8 cellular contexts compared by ENCODE assay signal in the genomic region with DNA sequence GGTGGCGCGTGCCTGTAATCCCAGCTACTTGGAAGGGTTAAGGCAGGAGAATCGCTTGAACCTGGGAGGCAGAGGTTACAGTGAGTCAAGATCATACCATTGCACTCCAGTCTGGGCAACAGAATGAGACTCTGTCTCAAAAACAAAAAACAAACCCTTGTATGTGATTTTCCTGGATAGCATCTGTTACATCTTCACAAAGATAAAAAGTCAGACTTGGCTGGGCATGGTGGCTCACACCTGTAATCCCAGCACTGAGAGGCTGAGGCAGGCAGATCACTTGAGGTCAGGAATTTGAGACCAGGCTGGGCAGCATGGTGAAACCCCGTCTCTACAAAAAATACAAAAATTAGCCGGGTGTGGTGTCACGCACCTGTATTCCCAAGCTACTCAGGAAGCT. TPM values are rescaled to one million over a fixed set of nuclear protein-coding genes. Genes with fewer than 3 reads are reported as not detected.
DNase-seq lines count a peak whose midpoint lies in the region; ATAC-seq and TF ChIP-seq lines count a peak whose summit lies in the region.
"Not testable (repeated sequence)": the region's sequence is repeated elsewhere in the genome, so short reads cannot be mapped to it uniquely, and the experiment has no call there.

No MANE protein-coding gene starts in this region.

- H3K36me3 Mint-ChIP-seq in activated CD8-positive, alpha-beta memory T cell treated with anti-CD3 and anti-CD28 coated beads, Interleukin-2, amount 10 ng/mL, durations not matched to agents 7 days and 5 days: peaks cover 63% of the 10 kb centered on the region
- H3K36me3 Mint-ChIP-seq in MCF 10A (ENCODE audit: insufficient read depth, unreplicated experiment): peaks cover 94% of the 10 kb centered on the region

- H3K4me2 ChIP-seq in BLaER1 treated with 17β-estradiol and CSF1 and Interleukin-3, amounts not matched to agents 10 nM and 100 nM: peak overlapping the region in 9 of 11 experiments; percentile 2 to 98 (median 96); a peak in 12 of 22 replicates

- peaks cover 0 to 100% (median 90%) of the 10 kb centered on the region in 11 experiments; a peak in 19 of 22 replicates for H4K20me1 ChIP-seq in BLaER1 treated with 17β-estradiol and CSF1 and Interleukin-3, amounts not matched to agents 10 nM and 100 nM

- ATAC-seq in RWPE2 (ENCODE audit: low read depth); activated CD8-positive, alpha-beta memory T cell treated with anti-CD3 and anti-CD28 coated beads, Interleukin-2, amount 10 ng/mL, durations not matched to agents 7 days and 5 days; lower lobe of right lung; upper lobe of right lung: not testable (repeated sequence)

- not testable (repeated sequence) for TF ChIP-seq CTCF in RWPE2 (IDR thresholded peaks at IDR 0.05; ENCODE audit: poor library complexity, severe bottlenecking); MCF 10A (IDR thresholded peaks at IDR 0.05; ENCODE audit: unreplicated experiment); left ventricle myocardium inferior (IDR thresholded peaks at IDR 0.05; ENCODE audit: borderline replicate concordance); lower lobe of right lung (IDR thresholded peaks at IDR 0.05); upper lobe of right lung (IDR thresholded peaks at IDR 0.05)

- CTCF ChIA-PET in activated CD8-positive, alpha-beta memory T cell treated with anti-CD3 and anti-CD28 coated beads, Interleukin-2, amount 10 ng/mL, durations not matched to agents 7 days and 5 days (lab: Charles Lee): interaction anchor here (3.1 to 4.9 kb wide), 3 partner anchors 29 to 161 kb away, joined by 10 to 24 read pairs (median 11); no protein-coding TSS in a partner anchor
- CTCF ChIA-PET in MCF 10A (lab: Yijun Ruan, JAX): interaction anchor here (0.8 to 2.6 kb wide), 3 partner anchors 29 to 62 kb away, joined by 3 to 11 read pairs (median 3); no protein-coding TSS in a partner anchor

- H3K27me3 Mint-ChIP-seq in activated CD8-positive, alpha-beta memory T cell treated with anti-CD3 and anti-CD28 coated beads, Interleukin-2, amount 10 ng/mL, durations not matched to agents 7 days and 5 days; MCF 10A (ENCODE audit: insufficient read depth, unreplicated experiment): not testable (repeated sequence)

- H3K4me3 Mint-ChIP-seq in activated CD8-positive, alpha-beta memory T cell treated with anti-CD3 and anti-CD28 coated beads, Interleukin-2, amount 10 ng/mL, durations not matched to agents 7 days and 5 days; MCF 10A (ENCODE audit: unreplicated experiment): not testable (repeated sequence)

- not testable (repeated sequence) for H3K4me3 ChIP-seq in BLaER1 treated with 17β-estradiol and CSF1 and Interleukin-3, amounts not matched to agents 10 nM and 100 nM; RWPE2 (ENCODE audit: severe bottlenecking); left ventricle myocardium inferior; lower lobe of right lung; skeletal muscle tissue (ENCODE audit: low read length in 3 of 3); upper lobe of right lung

- not testable (repeated sequence) for BruUV-seq in MCF 10A (replicated peaks; lab: Mats Ljungman, UMichigan)

- not testable (repeated sequence) for H3K27me3 ChIP-seq in BLaER1 treated with 17β-estradiol and CSF1 and Interleukin-3, amounts not matched to agents 10 nM and 100 nM; RWPE2 (ENCODE audit: insufficient read depth, poor library complexity, severe bottlenecking); left ventricle myocardium inferior (ENCODE audit: low read depth); lower lobe of right lung (ENCODE audit: low read depth); skeletal muscle tissue (ENCODE audit: control insufficient read depth in 3 of 3, insufficient read depth in 3 of 3, low read length in 3 of 3); upper lobe of right lung

- peaks cover 56 to 83% (median 78%) of the 10 kb centered on the region in 10 experiments for H3K4me1 ChIP-seq in BLaER1 treated with 17β-estradiol and CSF1 and Interleukin-3, amounts not matched to agents 10 nM and 100 nM
- H3K4me1 ChIP-seq in RWPE2 (ENCODE audit: insufficient read depth, poor library complexity, severe bottlenecking) (peaks cover 61% of the 10 kb centered on the region), left ventricle myocardium inferior (peaks cover 61% of the 10 kb centered on the region), lower lobe of right lung (peaks cover 53% of the 10 kb centered on the region), skeletal muscle tissue (ENCODE audit: control insufficient read depth in 3 of 3, insufficient read depth in 3 of 3, low read length in 3 of 3) (peaks cover 5 to 11% (median 6%) of the 10 kb centered on the region in 3 donors), upper lobe of right lung (peaks cover 53% of the 10 kb centered on the region)

- peaks cover 20 to 100% (median 97%) of the 10 kb centered on the region in 11 experiments for H3K36me3 ChIP-seq in BLaER1 treated with 17β-estradiol and CSF1 and Interleukin-3, amounts not matched to agents 10 nM and 100 nM
- H3K36me3 ChIP-seq in RWPE2 (ENCODE audit: low read depth) (peaks cover 97% of the 10 kb centered on the region), left ventricle myocardium inferior (peaks cover 22% of the 10 kb centered on the region), lower lobe of right lung (peaks cover 32% of the 10 kb centered on the region), upper lobe of right lung (peaks cover 26% of the 10 kb centered on the region)
- H3K36me3 ChIP-seq in skeletal muscle tissue (ENCODE audit: control insufficient read depth in 3 of 3, insufficient read depth in 3 of 3, low read length in 3 of 3): not testable (repeated sequence)

- not testable (repeated sequence) for H3K9me3 Mint-ChIP-seq in activated CD8-positive, alpha-beta memory T cell treated with anti-CD3 and anti-CD28 coated beads, Interleukin-2, amount 10 ng/mL, durations not matched to agents 7 days and 5 days (ENCODE audit: low read depth); MCF 10A (ENCODE audit: unreplicated experiment)

- H3K9me3 ChIP-seq in BLaER1 treated with 17β-estradiol and CSF1 and Interleukin-3, amounts not matched to agents 10 nM and 100 nM (replicated peaks in 1 of 11): peaks cover 0 to 26% (median 5%) of the 10 kb centered on the region in 11 experiments; a peak in 10 of 22 replicates
- not testable (repeated sequence) for H3K9me3 ChIP-seq in RWPE2 (ENCODE audit: severe bottlenecking); left ventricle myocardium inferior (replicated peaks); lower lobe of right lung; skeletal muscle tissue (ENCODE audit: control insufficient read depth in 3 of 3, low read length in 3 of 3); upper lobe of right lung

- not testable (repeated sequence) for H3K9ac ChIP-seq in BLaER1 treated with 17β-estradiol and CSF1 and Interleukin-3, amounts not matched to agents 10 nM and 100 nM; skeletal muscle tissue (ENCODE audit: low read depth in 1 of 3, low read length in 3 of 3)

- POLR2A ChIA-PET in MCF 10A (lab: Yijun Ruan, JAX): interaction anchor here (1.1 to 5.4 kb wide), 4 partner anchors 7 to 62 kb away, joined by 4 to 73 read pairs (median 6); a partner anchor contains a TSS

- intact Hi-C loops in MCF 10A (cut with micrococcal nuclease); left ventricle myocardium inferior (cut with micrococcal nuclease); lower lobe of right lung (cut with DNase I); upper lobe of right lung (cut with DNase I): not testable (repeated sequence)

- peak overlapping the region in 8 of 11 experiments; percentile 48 to 100 (median 95); a peak in 13 of 22 replicates for H3K27ac ChIP-seq in BLaER1 treated with 17β-estradiol and CSF1 and Interleukin-3, amounts not matched to agents 10 nM and 100 nM
- H3K27ac ChIP-seq in RWPE2 (ENCODE audit: poor library complexity, severe bottlenecking): peak overlapping the region; percentile 97
- H3K27ac ChIP-seq in left ventricle myocardium inferior (replicated peaks): peak overlapping the region; percentile 95
- H3K27ac ChIP-seq in lower lobe of right lung: peak overlapping the region; percentile 50
- H3K27ac ChIP-seq in skeletal muscle tissue (ENCODE audit: low read depth, low read length): peak overlapping the region; percentile 80
- H3K27ac ChIP-seq in upper lobe of right lung: peak overlapping the region; percentile 98

- peak overlapping the region; percentile 68 for H3K27ac Mint-ChIP-seq in activated CD8-positive, alpha-beta memory T cell treated with anti-CD3 and anti-CD28 coated beads, Interleukin-2, amount 10 ng/mL, durations not matched to agents 7 days and 5 days
- H3K27ac Mint-ChIP-seq in MCF 10A (ENCODE audit: low read depth, unreplicated experiment): peak overlapping the region; percentile 95

- DNase-seq in RWPE2 (ENCODE audit: low spot score); activated CD8-positive, alpha-beta memory T cell treated with anti-CD3 and anti-CD28 coated beads, Interleukin-2, amount 10 ng/mL, durations not matched to agents 7 days and 5 days; MCF 10A (ENCODE audit: unreplicated experiment); left ventricle myocardium inferior; lower lobe of right lung; upper lobe of right lung: not testable (repeated sequence)

- H3K4me1 Mint-ChIP-seq in activated CD8-positive, alpha-beta memory T cell treated with anti-CD3 and anti-CD28 coated beads, Interleukin-2, amount 10 ng/mL, durations not matched to agents 7 days and 5 days: peaks cover 59% of the 10 kb centered on the region
- peaks cover 26% of the 10 kb centered on the region for H3K4me1 Mint-ChIP-seq in MCF 10A (ENCODE audit: insufficient read depth, unreplicated experiment)

RNA-seq across cellular contexts. Expression of a gene that starts 8.1 kb away (rescaled TPM):
- 100 to 1,000 TPM; 118 to 141 TPM for total RNA-seq in activated CD8-positive, alpha-beta memory T cell treated with anti-CD3 and anti-CD28 coated beads, Interleukin-2, amount 10 ng/mL, durations not matched to agents 7 days and 5 days
- 126 and 127 TPM in 2 replicates for total RNA-seq in MCF 10A (2022)
- total RNA-seq in left ventricle myocardium inferior: 8.2 TPM
- total RNA-seq in lower lobe of right lung: 147 TPM
- 45.9 TPM for total RNA-seq in skeletal muscle tissue
- 242 TPM for total RNA-seq in upper lobe of right lung

RNA-seq across cellular contexts. Expression of a gene that starts 58.2 kb away (rescaled TPM):
- total RNA-seq in activated CD8-positive, alpha-beta memory T cell treated with anti-CD3 and anti-CD28 coated beads, Interleukin-2, amount 10 ng/mL, durations not matched to agents 7 days and 5 days: 10 to 100 TPM; 62.8 to 85.5 TPM
- 8.6 and 16.4 TPM in 2 replicates for total RNA-seq in MCF 10A (2022)
- total RNA-seq in left ventricle myocardium inferior: 3.9 TPM
- 1.8 TPM for total RNA-seq in lower lobe of right lung
- total RNA-seq in skeletal muscle tissue: 12.0 TPM
- 1.1 TPM for total RNA-seq in upper lobe of right lung
